In the genomic region with DNA sequence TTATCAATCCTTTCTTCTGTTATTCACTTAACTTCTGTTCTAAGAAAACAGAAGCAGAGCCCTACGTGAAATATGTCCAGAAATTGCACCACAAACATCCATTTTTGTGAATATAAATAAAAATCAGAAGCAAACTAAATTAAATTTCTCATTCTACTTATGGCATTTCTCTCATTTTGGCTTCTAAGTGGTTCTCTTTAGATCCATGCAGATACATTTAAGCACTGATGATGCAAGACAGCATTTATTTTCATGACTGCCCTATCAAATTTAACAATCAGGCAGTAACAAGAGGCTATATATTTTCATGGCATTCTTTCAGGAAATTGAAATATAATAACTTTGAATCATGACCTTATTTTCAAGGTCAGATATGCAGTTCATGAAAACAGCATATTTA, we compare ENCODE assay signal across 27 cellular contexts.
"Had no signal": no experiment of that assay in that cellular context is flagged by ENCODE, and none has a peak within 500 bp of the region (broad histone marks: within the 10 kb centered on the region; RNA-seq: fewer than 3 reads in every experiment).

No MANE protein-coding gene starts in this region.

- H3K4me3 ChIP-seq: ascending aorta, breast epithelium, cardiac muscle cell, colonic mucosa had no signal

- H3K27me3 ChIP-seq: ascending aorta, breast epithelium, cardiac muscle cell, colonic mucosa had no signal

- DNase-seq: activated CD4-positive, alpha-beta memory T cell treated with anti-CD3 and anti-CD28 coated beads, Interleukin-2, amount 10 ng/mL, durations not matched to agents 7 days and 5 days; activated CD4-positive, alpha-beta T cell treated with anti-CD3 and anti-CD28 coated beads for 1 hour; activated CD4-positive, alpha-beta T cell treated with anti-CD3 and anti-CD28 coated beads for 4 hours; activated CD4-positive, alpha-beta T cell treated with anti-CD3 and anti-CD28 coated beads, Interleukin-2, amount 10 ng/mL, durations not matched to agents 7 days and 5 days; activated CD4-positive, alpha-beta T cell treated with anti-CD3 and anti-CD28 coated beads, Interleukin-2, amount 50 U/mL, for 4 hours; activated CD8-positive, alpha-beta memory T cell treated with anti-CD3 and anti-CD28 coated beads, Interleukin-2, amount 50 U/mL, for 48 hours; activated gamma-delta T cell; activated naive CD4-positive, alpha-beta T cell; activated naive CD4-positive, alpha-beta T cell treated with anti-CD3 and anti-CD28 coated beads, Interleukin-2, amount 10 ng/mL, durations not matched to agents 7 days and 5 days; activated naive CD8-positive, alpha-beta T cell treated with anti-CD3 and anti-CD28 coated beads, Interleukin-2, amount 10 ng/mL, durations not matched to agents 7 days and 5 days; activated T-cell treated with anti-CD3 and anti-CD28 coated beads for 4 hours; activated T-cell treated with anti-CD3 and anti-CD28 coated beads, Interleukin-2, amount 50 U/mL, for 24 hours; activated T-cell treated with anti-CD3 and anti-CD28 coated beads, Interleukin-2, amount 50 U/mL, for 72 hours; central memory CD4-positive, alpha-beta T cell; cerebellar nuclear complex; colonic mucosa; effector CD8-positive, alpha-beta T cell; foreskin fibroblast; head of caudate nucleus; hippocampal formation had no signal

- H3K27ac ChIP-seq: ascending aorta, breast epithelium, cardiac muscle cell, colonic mucosa, epithelial cell of prostate had no signal

- ATAC-seq: activated naive CD4-positive, alpha-beta T cell treated with anti-CD3 and anti-CD28 coated beads, Interleukin-2, amount 50 U/mL, for 72 hours; activated T-cell treated with anti-CD3 and anti-CD28 coated beads, Interleukin-2, amount 50 U/mL, for 72 hours had no signal

- FAIRE-seq: endometrium, endothelial cell of umbilical vein had no signal

- H3K4me1 ChIP-seq: ascending aorta, breast epithelium, colonic mucosa had no signal

- H3K9me3 ChIP-seq: ascending aorta, breast epithelium, colonic mucosa had no signal

- H3K36me3 ChIP-seq: ascending aorta, breast epithelium, cardiac muscle cell, colonic mucosa had no signal
